ENCODE assay signal across 13 cellular contexts in genomic region chr15:78046796-78047341, GRCh38. TPM values are rescaled to one million over a fixed set of nuclear protein-coding genes. Genes with fewer than 3 reads are reported as not detected.
DNase-seq lines count a peak whose midpoint lies in the region; ATAC-seq and TF ChIP-seq lines count a peak whose summit lies in the region.
"Had no signal": no experiment of that assay in that cellular context is flagged by ENCODE, and none has a peak within 500 bp of the region (broad histone marks: within the 10 kb centered on the region; RNA-seq: fewer than 3 reads in every experiment).

No MANE protein-coding gene starts in this region.

- peak overlapping the region in 1 of 2 experiments; percentile 37 for H3K4ac ChIP-seq in mesenchymal stem cell (ENCODE audit: low read depth in 1 of 2, low read length in 2 of 2)

- H3K36me3 ChIP-seq in mesenchymal stem cell (ENCODE audit: control insufficient read depth in 1 of 2, insufficient read depth in 2 of 2, low read depth in 1 of 2, low read length in 2 of 2) (peaks cover 33 to 41% of the 10 kb centered on the region in 2 experiments), vagina (peaks cover 0 to 19% of the 10 kb centered on the region in 2 donors)

- H4K91ac ChIP-seq in mesenchymal stem cell (ENCODE audit: low read length): no peak overlapping the region

- no peak overlapping the region for H2BK15ac ChIP-seq in mesenchymal stem cell (ENCODE audit: low read depth, poor library complexity, severe bottlenecking)

- TF ChIP-seq CTCF in vagina (IDR thresholded peaks at IDR 0.05): no peak

- H3K4me2 ChIP-seq in mesenchymal stem cell (ENCODE audit: low read length, poor library complexity, severe bottlenecking): no peak overlapping the region

- TF ChIP-seq POLR2A in vagina (IDR thresholded peaks at IDR 0.05): no peak

- H3K27me3 ChIP-seq in mesenchymal stem cell (ENCODE audit: control insufficient read depth in 1 of 2, insufficient read depth in 1 of 2, low read length in 2 of 2): no peaks in the 10 kb centered on the region
- H3K27me3 ChIP-seq in vagina: no peaks in the 10 kb centered on the region

- peak overlapping the region in 1 of 2 experiments; percentile 59 for H2BK12ac ChIP-seq in mesenchymal stem cell (ENCODE audit: low read length in 2 of 2)

- no peak overlapping the region for H3K23ac ChIP-seq in mesenchymal stem cell (ENCODE audit: low read length in 2 of 2)

- H2BK5ac ChIP-seq in mesenchymal stem cell (ENCODE audit: low read depth, low read length, poor library complexity, severe bottlenecking): no peak overlapping the region

- peaks cover 83% of the 10 kb centered on the region for H3K4me1 Mint-ChIP-seq in activated naive CD8-positive, alpha-beta T cell treated with anti-CD3 and anti-CD28 coated beads, Interleukin-2, amount 10 ng/mL, durations not matched to agents 7 days and 5 days

- H3K18ac ChIP-seq in mesenchymal stem cell (ENCODE audit: low read depth in 1 of 2, low read length in 2 of 2): peak overlapping the region in 1 of 2 experiments; percentile 18

- H3K4me1 ChIP-seq in mesenchymal stem cell (ENCODE audit: control insufficient read depth, insufficient read depth, low read depth, low read length) (peaks cover 23% of the 10 kb centered on the region), vagina (peaks cover 73% of the 10 kb centered on the region)

- no peak for ATAC-seq in activated naive CD8-positive, alpha-beta T cell treated with anti-CD3 and anti-CD28 coated beads, Interleukin-2, amount 10 ng/mL, durations not matched to agents 7 days and 5 days (ENCODE audit: low read depth)
- ATAC-seq in HG03439 (IDR thresholded peaks at IDR 0.05; ENCODE audit: unreplicated experiment): no peak

- H3K27me3 Mint-ChIP-seq in activated naive CD8-positive, alpha-beta T cell treated with anti-CD3 and anti-CD28 coated beads, Interleukin-2, amount 10 ng/mL, durations not matched to agents 7 days and 5 days: no peaks in the 10 kb centered on the region
- H3K27me3 Mint-ChIP-seq: stimulated activated naive B cell treated with anti-CD40 and anti-IgM and Interleukin-4, amounts not matched to agents 10 μg/mL and 1 μg/mL and 100 μg/mL, for 72 hours had no signal

- H3K4me3 ChIP-seq in mesenchymal stem cell (ENCODE audit: insufficient read depth in 1 of 2, low read depth in 1 of 2, low read length in 2 of 2): no peak overlapping the region
- no peak overlapping the region for H3K4me3 ChIP-seq in vagina

- H2AFZ ChIP-seq in mesenchymal stem cell (ENCODE audit: low read depth, low read length): no peak overlapping the region

- POLR2A ChIA-PET in activated naive CD8-positive, alpha-beta T cell treated with anti-CD3 and anti-CD28 coated beads, Interleukin-2, amount 10 ng/mL, durations not matched to agents 7 days and 5 days (lab: Charles Lee): interaction anchor here (1.1 to 6.5 kb wide), 5 partner anchors 10 to 58 kb away, joined by 4 to 50 read pairs (median 6); no protein-coding TSS in a partner anchor

- H3K36me3 Mint-ChIP-seq in activated naive CD8-positive, alpha-beta T cell treated with anti-CD3 and anti-CD28 coated beads, Interleukin-2, amount 10 ng/mL, durations not matched to agents 7 days and 5 days: peaks cover 36% of the 10 kb centered on the region

- H3K27ac ChIP-seq in mesenchymal stem cell (ENCODE audit: low read length, poor library complexity, severe bottlenecking): peak overlapping the region; percentile 19
- peak overlapping the region; percentile 80 for H3K27ac ChIP-seq in vagina

- H2AK5ac ChIP-seq in mesenchymal stem cell (ENCODE audit: low read length, severe bottlenecking): no peak overlapping the region

- H3K14ac ChIP-seq in mesenchymal stem cell (ENCODE audit: low read length in 2 of 2): peak overlapping the region in 1 of 2 experiments; percentile 26

- DNase-seq in stimulated activated CD4-positive, alpha-beta T cell treated with anti-CD3 and anti-CD28 coated beads, Interleukin-1b, Interleukin-23, amount 100 ng/mL, for 48 hours: peak; percentile 69
- no peak for DNase-seq in stimulated activated CD4-positive, alpha-beta T cell treated with anti-CD3 and anti-CD28 coated beads, Interleukin-12 subunit alpha, Interleukin-12 subunit beta, amount 100 ng/mL, for 4 hours
- no peak for DNase-seq in activated naive CD8-positive, alpha-beta T cell treated with anti-CD3 and anti-CD28 coated beads, Interleukin-2, amount 10 ng/mL, durations not matched to agents 7 days and 5 days
- DNase-seq in mesenchymal stem cell: peak; percentile 38
- no peak for DNase-seq in vagina (ENCODE audit: extremely low spot score in 2 of 2)
- no peak for DNase-seq in D341Med (ENCODE audit: low spot score)
- DNase-seq in NCI-H1417 (lab: John Stamatoyannopoulos, UW): no peak
- DNase-seq: cortex of kidney; NCI-H1048; OCI-M1; stimulated activated naive B cell treated with anti-CD40 and anti-IgM and Interleukin-4, amounts not matched to agents 10 μg/mL and 1 μg/mL and 100 μg/mL, for 72 hours had no signal

- H3K9me3 ChIP-seq in mesenchymal stem cell (ENCODE audit: control insufficient read depth, low read length) (no peaks in the 10 kb centered on the region), vagina (no peaks in the 10 kb centered on the region)

- intact Hi-C loops in vagina (cut with DNase I): no loop called here

- H3K9ac ChIP-seq in mesenchymal stem cell (ENCODE audit: low read length): peak overlapping the region; percentile 83

- peaks cover 25% of the 10 kb centered on the region for H3K79me1 ChIP-seq in mesenchymal stem cell (replicated peaks; ENCODE audit: low read length, poor library complexity, severe bottlenecking)

- peak overlapping the region; percentile 53 for H3K4me3 Mint-ChIP-seq in activated naive CD8-positive, alpha-beta T cell treated with anti-CD3 and anti-CD28 coated beads, Interleukin-2, amount 10 ng/mL, durations not matched to agents 7 days and 5 days
- H3K4me3 Mint-ChIP-seq: stimulated activated naive B cell treated with anti-CD40 and anti-IgM and Interleukin-4, amounts not matched to agents 10 μg/mL and 1 μg/mL and 100 μg/mL, for 72 hours had no signal

- H4K8ac ChIP-seq in mesenchymal stem cell (ENCODE audit: low read length): peak overlapping the region; percentile 4

- no peak overlapping the region for H2BK120ac ChIP-seq in mesenchymal stem cell (ENCODE audit: low read depth, low read length)

- H3K27ac Mint-ChIP-seq in activated naive CD8-positive, alpha-beta T cell treated with anti-CD3 and anti-CD28 coated beads, Interleukin-2, amount 10 ng/mL, durations not matched to agents 7 days and 5 days: peak overlapping the region; percentile 93

- H3K9me3 Mint-ChIP-seq in activated naive CD8-positive, alpha-beta T cell treated with anti-CD3 and anti-CD28 coated beads, Interleukin-2, amount 10 ng/mL, durations not matched to agents 7 days and 5 days: no peaks in the 10 kb centered on the region
- H3K9me3 Mint-ChIP-seq: stimulated activated naive B cell treated with anti-CD40 and anti-IgM and Interleukin-4, amounts not matched to agents 10 μg/mL and 1 μg/mL and 100 μg/mL, for 72 hours had no signal

- WGBS in mesenchymal stem cell: 82% methylated on average over 5 of the region's 5 CpGs

RNA-seq across cellular contexts. Expression of gene TBC1D2B, which starts 30.6 kb away (rescaled TPM):
- total RNA-seq in activated naive CD8-positive, alpha-beta T cell treated with anti-CD3 and anti-CD28 coated beads, Interleukin-2, amount 10 ng/mL, durations not matched to agents 7 days and 5 days: 100 to 1,000 TPM; 123 to 125 TPM
- polyA plus RNA-seq in mesenchymal stem cell (2013, experiment 1 of 2): 43.1 TPM
- 41.2 TPM for polyA plus RNA-seq in mesenchymal stem cell (2013, experiment 2 of 2)
- 63.6 TPM for total RNA-seq in vagina

RNA-seq across cellular contexts. Expression of gene SH2D7, which starts 45.5 kb away (rescaled TPM):
- under 1 TPM in 1 of 2 experiments, not detected in 1; 0.11 TPM for total RNA-seq in activated naive CD8-positive, alpha-beta T cell treated with anti-CD3 and anti-CD28 coated beads, Interleukin-2, amount 10 ng/mL, durations not matched to agents 7 days and 5 days
- 0.01 TPM for polyA plus RNA-seq in mesenchymal stem cell (2013, experiment 1 of 2)
- 0.01 TPM for polyA plus RNA-seq in mesenchymal stem cell (2013, experiment 2 of 2)
- total RNA-seq in vagina: not detected
- total RNA-seq: renal cortical epithelial cell had no signal

Comparison
In these comparisons a context has a peak if more than half of its experiments do, and no peak if none do; other contexts are left out.
1. DNase-seq: peak in stimulated activated CD4-positive, alpha-beta T cell treated with anti-CD3 and anti-CD28 coated beads, Interleukin-1b, Interleukin-23, amount 100 ng/mL, for 48 hours (single experiment) and mesenchymal stem cell (single experiment); none in stimulated activated CD4-positive, alpha-beta T cell treated with anti-CD3 and anti-CD28 coated beads, Interleukin-12 subunit alpha, Interleukin-12 subunit beta, amount 100 ng/mL, for 4 hours (single experiment), activated naive CD8-positive, alpha-beta T cell treated with anti-CD3 and anti-CD28 coated beads, Interleukin-2, amount 10 ng/mL, durations not matched to agents 7 days and 5 days (single experiment), vagina (0 of 2), D341Med (single experiment) and NCI-H1417 (0 of 3).